17 cellular contexts compared by ENCODE assay signal in genomic region chr7:36075561-36075960, GRCh38.
DNase-seq lines count a peak whose midpoint lies in the region; ATAC-seq and TF ChIP-seq lines count a peak whose summit lies in the region.
"Had no signal": no experiment of that assay in that cellular context is flagged by ENCODE, and none has a peak within 500 bp of the region (broad histone marks: within the 10 kb centered on the region; RNA-seq: fewer than 3 reads in every experiment).

No MANE protein-coding gene starts in this region.

- no TSS peak for BruUV-seq in PC-9 (replicated peaks; lab: Mats Ljungman, UMichigan)

- no peaks in the 10 kb centered on the region for H3K79me2 ChIP-seq in PC-9 (ENCODE audit: low read depth)

- H3K4me3 Mint-ChIP-seq in endothelial cell (ENCODE audit: unreplicated experiment) = no peak overlapping the region
- H3K4me3 Mint-ChIP-seq: HFFc6 had no signal

- no peaks in the 10 kb centered on the region for H4K20me1 ChIP-seq in PC-9 (ENCODE audit: insufficient read depth)

- POLR2A ChIA-PET in PC-9 (lab: Charles Lee; ENCODE audit: unreplicated experiment) = no interaction called here

- intact Hi-C loops in heart right ventricle (cut with DNase I) = no loop called here
- intact Hi-C loops in heart left ventricle (cut with DNase I) = loop anchor here in 2 of 10 donors (5.0 kb wide), 2 partner anchors 38 to 48 kb away; no protein-coding TSS in a partner anchor
- intact Hi-C loops in PC-9 (cut with micrococcal nuclease; ENCODE audit: unreplicated experiment) = no loop called here
- intact Hi-C loops in ovary (cut with DNase I) = no loop called here

- H3K4me3 ChIP-seq in heart right ventricle (no peak overlapping the region), heart left ventricle (no peak overlapping the region), PC-9 (no peak overlapping the region), subcutaneous abdominal adipose tissue (ENCODE audit: low read depth in 1 of 5, low read length in 5 of 5) (no peak overlapping the region), ovary (no peak overlapping the region)
- H3K4me3 ChIP-seq: MG63 had no signal

- TF ChIP-seq EP300 in ovary (IDR thresholded peaks at IDR 0.05) = no peak

- H3K4me2 ChIP-seq in PC-9 = no peak overlapping the region

- H3K36me3 Mint-ChIP-seq in endothelial cell (ENCODE audit: low read depth, unreplicated experiment) = no peaks in the 10 kb centered on the region

- peaks cover 29% of the 10 kb centered on the region for H3K4me1 Mint-ChIP-seq in endothelial cell (ENCODE audit: unreplicated experiment)

- no peak overlapping the region for H3K9ac ChIP-seq in subcutaneous abdominal adipose tissue (ENCODE audit: low read length in 5 of 5)

- H3K9me3 Mint-ChIP-seq in endothelial cell (ENCODE audit: unreplicated experiment) = no peaks in the 10 kb centered on the region
- H3K9me3 Mint-ChIP-seq: HFFc6 had no signal

- TF ChIP-seq POLR2A in heart left ventricle (IDR thresholded peaks at IDR 0.05) = no peak
- TF ChIP-seq POLR2A in ovary (IDR thresholded peaks at IDR 0.05) = no peak

- H3K36me3 ChIP-seq in heart right ventricle (no peaks in the 10 kb centered on the region), heart left ventricle (no peaks in the 10 kb centered on the region), PC-9 (ENCODE audit: low read depth) (no peaks in the 10 kb centered on the region), subcutaneous abdominal adipose tissue (ENCODE audit: control insufficient read depth in 5 of 5, insufficient read depth in 5 of 5, low read length in 5 of 5) (no peaks in the 10 kb centered on the region), ovary (no peaks in the 10 kb centered on the region)
- H3K36me3 ChIP-seq: MG63 had no signal

- DNase-seq in heart right ventricle (no peak), heart left ventricle (no peak), PC-9 (no peak), endothelial cell (ENCODE audit: low spot score) (no peak), ovary (no peak)
- DNase-seq: C1 segment of cervical spinal cord, DMS 273 treated with DMSO at 0.1 percent for 48 hours, HFFc6, Karpas-422, MG63, NCI-H1092 treated with DMSO at 0.1 percent for 48 hours, NCI-H187, NCI-H524 treated with DMSO at 0.1 percent for 48 hours, SIG-M5 had no signal

- H3F3A ChIP-seq in PC-9 (ENCODE audit: insufficient read depth, low read depth) = no peaks in the 10 kb centered on the region

- no peaks in the 10 kb centered on the region for H3K9me3 ChIP-seq in heart right ventricle
- no peaks in the 10 kb centered on the region for H3K9me3 ChIP-seq in heart left ventricle
- H3K9me3 ChIP-seq in PC-9 (ENCODE audit: insufficient read depth, low read depth) = no peaks in the 10 kb centered on the region
- H3K9me3 ChIP-seq in subcutaneous abdominal adipose tissue (ENCODE audit: control insufficient read depth in 5 of 5, low read length in 5 of 5) = peaks cover 0 to 2% (median 0%) of the 10 kb centered on the region in 5 donors
- no peaks in the 10 kb centered on the region for H3K9me3 ChIP-seq in ovary
- H3K9me3 ChIP-seq: MG63 had no signal

- 0 out of 2 replicates have a peak overlapping the region, but pooled peaks have one; percentile 10 for H2AFZ ChIP-seq in PC-9

- TF ChIP-seq CTCF in heart right ventricle (IDR thresholded peaks at IDR 0.05) = no peak
- TF ChIP-seq CTCF in heart left ventricle (IDR thresholded peaks at IDR 0.05) = no peak
- TF ChIP-seq CTCF in PC-9 (conservative IDR thresholded peaks at IDR 0.05) = no peak
- no peak for TF ChIP-seq CTCF in endothelial cell (IDR thresholded peaks at IDR 0.05; ENCODE audit: unreplicated experiment)
- no peak for TF ChIP-seq CTCF in ovary (IDR thresholded peaks at IDR 0.05)

- peak overlapping the region; percentile 82 for H3K27ac Mint-ChIP-seq in endothelial cell (ENCODE audit: unreplicated experiment)
- H3K27ac Mint-ChIP-seq: HFFc6 had no signal

- peaks cover 0 to 24% (median 10%) of the 10 kb centered on the region in 9 donors for H3K4me1 ChIP-seq in heart right ventricle
- H3K4me1 ChIP-seq in heart left ventricle = peaks cover 0 to 20% (median 5%) of the 10 kb centered on the region in 12 donors
- no peaks in the 10 kb centered on the region; the same call in 1 of the 2 replicates for H3K4me1 ChIP-seq in PC-9 (replicated peaks; ENCODE audit: insufficient read depth)
- H3K4me1 ChIP-seq in subcutaneous abdominal adipose tissue (ENCODE audit: control insufficient read depth in 5 of 5, insufficient read depth in 5 of 5, low read length in 5 of 5) = peaks cover 10 to 36% (median 33%) of the 10 kb centered on the region in 5 donors
- no peaks in the 10 kb centered on the region for H3K4me1 ChIP-seq in ovary (ENCODE audit: insufficient read depth)

- ATAC-seq in heart right ventricle = peak in 4 of 8 donors; percentile 12 to 72 (median 40)
- no peak for ATAC-seq in heart left ventricle
- ATAC-seq in HG03095 (IDR thresholded peaks at IDR 0.05; ENCODE audit: unreplicated experiment) = no peak
- ATAC-seq in GM21367 (IDR thresholded peaks at IDR 0.05; ENCODE audit: unreplicated experiment) = no peak

- CTCF ChIA-PET in PC-9 (lab: Charles Lee) = no interaction called here

- H3K27me3 Mint-ChIP-seq in endothelial cell (ENCODE audit: unreplicated experiment) = peaks cover 5% of the 10 kb centered on the region

- H3K9me2 ChIP-seq in PC-9 (ENCODE audit: insufficient read depth) = no peaks in the 10 kb centered on the region

- peak overlapping the region in 6 of 10 donors; percentile 6 to 60 (median 24) for H3K27ac ChIP-seq in heart right ventricle
- H3K27ac ChIP-seq in heart left ventricle = peak overlapping the region in 3 of 12 donors; percentile 22 to 49 (median 23)
- H3K27ac ChIP-seq in PC-9 = no peak overlapping the region
- peak overlapping the region; percentile 30 for H3K27ac ChIP-seq in subcutaneous abdominal adipose tissue (ENCODE audit: low read depth, low read length)
- H3K27ac ChIP-seq in ovary = no peak overlapping the region

- H3K27me3 ChIP-seq in heart right ventricle = peaks cover 0 to 3% (median 0%) of the 10 kb centered on the region in 7 donors
- H3K27me3 ChIP-seq in heart left ventricle = no peaks in the 10 kb centered on the region
- no peaks in the 10 kb centered on the region for H3K27me3 ChIP-seq in PC-9 (ENCODE audit: insufficient read depth, low read depth)
- H3K27me3 ChIP-seq in subcutaneous abdominal adipose tissue (ENCODE audit: control insufficient read depth in 5 of 5, insufficient read depth in 4 of 5, low read length in 5 of 5) = no peaks in the 10 kb centered on the region
- H3K27me3 ChIP-seq in ovary = no peaks in the 10 kb centered on the region
- H3K27me3 ChIP-seq: MG63 had no signal

Comparison
In these comparisons a context has a peak if more than half of its experiments do, and no peak if none do; other contexts are left out.
1. H3K27ac ChIP-seq: peak in heart right ventricle (6 of 10) and subcutaneous abdominal adipose tissue (single experiment); none in PC-9 (single experiment) and ovary (0 of 2).